ENCODE assay signal across 15 cellular contexts in the genomic region with DNA sequence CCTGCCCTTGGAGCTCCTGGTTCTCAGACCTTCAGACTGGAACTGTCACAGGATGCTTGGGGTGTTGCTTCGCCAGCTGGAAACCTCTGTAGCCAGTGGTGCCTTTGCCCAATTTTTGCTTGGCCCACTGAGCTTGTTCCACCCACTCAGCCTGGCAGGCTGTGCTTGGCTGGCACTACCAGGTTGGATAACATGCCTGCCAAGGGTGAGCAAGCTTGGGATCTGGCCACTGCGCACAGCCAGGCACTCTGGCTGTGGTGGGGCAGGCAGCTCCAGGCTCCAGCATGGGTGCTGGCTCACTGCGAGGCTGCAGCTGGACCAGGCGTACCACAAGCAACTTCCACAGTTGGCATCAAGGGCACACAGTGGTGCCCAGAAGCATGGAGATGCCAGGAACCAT.
"Had no signal": no experiment of that assay in that cellular context is flagged by ENCODE, and none has a peak within 500 bp of the region (broad histone marks: within the 10 kb centered on the region; RNA-seq: fewer than 3 reads in every experiment).

No MANE protein-coding gene starts in this region.

- H3K4me1 Mint-ChIP-seq: naive thymus-derived CD8-positive, alpha-beta T cell; stimulated activated effector memory CD8-positive, alpha-beta T cell treated with anti-CD3 and anti-CD28 coated beads, Interleukin-12 subunit alpha, Interleukin-12 subunit beta, amount 100 ng/mL, for 72 hours had no signal

- H3K9me3 ChIP-seq: colonic mucosa, mucosa of descending colon, right lobe of liver, suprapubic skin, tibial artery, upper lobe of right lung, vagina had no signal

- H3K4me1 ChIP-seq: colonic mucosa, right lobe of liver, suprapubic skin, tibial artery, upper lobe of right lung, vagina had no signal

- ATAC-seq: mucosa of descending colon; naive thymus-derived CD8-positive, alpha-beta T cell; right lobe of liver; stimulated activated naive CD8-positive, alpha-beta T cell treated with anti-CD3 and anti-CD28 coated beads, Interleukin-15, Interleukin-2, amounts not matched to agents 100 U/mL and 50 U/mL, for 24 hours had no signal

- H3K27ac Mint-ChIP-seq: naive thymus-derived CD8-positive, alpha-beta T cell; stimulated activated effector memory CD8-positive, alpha-beta T cell treated with anti-CD3 and anti-CD28 coated beads, Interleukin-12 subunit alpha, Interleukin-12 subunit beta, amount 100 ng/mL, for 72 hours had no signal

- H3K27me3 ChIP-seq: colonic mucosa, right lobe of liver, suprapubic skin, tibial artery, upper lobe of right lung, vagina had no signal

- DNase-seq: cerebellar nuclear complex; colonic mucosa; dermis blood vessel endothelial cell; islet precursor cell; mucosa of descending colon; naive thymus-derived CD8-positive, alpha-beta T cell; right lobe of liver; stimulated activated CD4-positive, alpha-beta T cell treated with anti-CD3 and anti-CD28 coated beads, Interleukin-4, amount 100 ng/mL, for 1 hour; stimulated activated CD8-positive, alpha-beta memory T cell treated with anti-CD3 and anti-CD28 coated beads, Interleukin-4, amount 100 ng/mL, for 48 hours; stimulated activated naive CD8-positive, alpha-beta T cell treated with anti-CD3 and anti-CD28 coated beads, Interleukin-15, Interleukin-2, amounts not matched to agents 100 U/mL and 50 U/mL, for 24 hours; tibial artery; upper lobe of right lung had no signal

- H3K27me3 Mint-ChIP-seq: naive thymus-derived CD8-positive, alpha-beta T cell had no signal

- H3K4me3 ChIP-seq: colonic mucosa, mucosa of descending colon, right lobe of liver, suprapubic skin, tibial artery, upper lobe of right lung, vagina had no signal

- H3K36me3 ChIP-seq: colonic mucosa, right lobe of liver, suprapubic skin, tibial artery, upper lobe of right lung, vagina had no signal

- H3K36me3 Mint-ChIP-seq: naive thymus-derived CD8-positive, alpha-beta T cell; stimulated activated effector memory CD8-positive, alpha-beta T cell treated with anti-CD3 and anti-CD28 coated beads, Interleukin-12 subunit alpha, Interleukin-12 subunit beta, amount 100 ng/mL, for 72 hours had no signal

- H3K27ac ChIP-seq: colonic mucosa, right lobe of liver, suprapubic skin, tibial artery, upper lobe of right lung, vagina had no signal

- H3K4me3 Mint-ChIP-seq: naive thymus-derived CD8-positive, alpha-beta T cell; stimulated activated effector memory CD8-positive, alpha-beta T cell treated with anti-CD3 and anti-CD28 coated beads, Interleukin-12 subunit alpha, Interleukin-12 subunit beta, amount 100 ng/mL, for 72 hours had no signal
